Comparison of ENCODE assay signal across 32 cellular contexts in the genomic region with DNA sequence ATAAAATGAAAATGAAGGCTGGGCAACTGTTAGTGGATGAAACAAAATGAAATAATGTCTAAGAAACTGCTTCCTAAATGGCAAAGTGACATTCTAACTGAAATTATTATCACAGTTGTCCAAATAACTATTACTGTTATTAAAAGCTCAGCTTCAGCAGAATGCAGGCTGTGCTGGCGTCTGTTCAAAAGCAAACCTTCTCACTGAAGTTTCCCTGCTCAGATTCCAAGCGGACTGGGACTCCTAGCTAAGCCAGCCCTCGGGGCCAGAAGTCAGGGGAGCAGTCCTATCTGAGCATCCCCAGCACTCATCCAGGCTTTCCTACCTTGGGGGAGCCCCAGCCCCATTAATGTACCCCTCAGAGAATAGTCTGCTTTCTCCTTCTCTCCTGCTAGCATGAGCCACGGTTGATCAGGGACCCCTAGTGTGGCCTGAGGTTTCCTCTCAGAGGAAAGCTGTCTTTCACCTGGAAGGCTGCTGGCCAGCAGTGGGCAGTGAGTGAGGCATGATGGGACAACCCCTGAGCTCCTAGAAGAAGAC.
"Had no signal": no experiment of that assay in that cellular context is flagged by ENCODE, and none has a peak within 500 bp of the region (broad histone marks: within the 10 kb centered on the region; RNA-seq: fewer than 3 reads in every experiment).

No MANE protein-coding gene starts in this region.

- H3K9ac ChIP-seq: KMS-11 had no signal

- H3K27ac Mint-ChIP-seq: activated B cell treated with CpG ODN at 0.5 μM for 24 hours; activated CD4-positive, alpha-beta memory T cell treated with anti-CD3 and anti-CD28 coated beads for 36 hours; activated naive CD4-positive, alpha-beta T cell treated with anti-CD3 and anti-CD28 coated beads, Interleukin-2, amount 10 ng/mL, durations not matched to agents 7 days and 5 days; activated naive CD8-positive, alpha-beta T cell; activated naive CD8-positive, alpha-beta T cell treated with anti-CD3 and anti-CD28 coated beads, Interleukin-2, amount 50 U/mL, for 24 hours had no signal

- H3K27me3 Mint-ChIP-seq: activated naive CD4-positive, alpha-beta T cell treated with anti-CD3 and anti-CD28 coated beads, Interleukin-2, amount 10 ng/mL, durations not matched to agents 7 days and 5 days had no signal

- H3K36me3 ChIP-seq: brain microvascular endothelial cell had no signal

- H3K4me2 ChIP-seq: KMS-11 had no signal

- H3K36me3 Mint-ChIP-seq: activated CD4-positive, alpha-beta memory T cell treated with anti-CD3 and anti-CD28 coated beads for 36 hours; activated naive CD4-positive, alpha-beta T cell treated with anti-CD3 and anti-CD28 coated beads, Interleukin-2, amount 10 ng/mL, durations not matched to agents 7 days and 5 days; activated naive CD8-positive, alpha-beta T cell had no signal

- H3K27me3 ChIP-seq: brain microvascular endothelial cell had no signal

- H3K4me3 Mint-ChIP-seq: activated B cell treated with CpG ODN at 0.5 μM for 24 hours; activated CD4-positive, alpha-beta memory T cell treated with anti-CD3 and anti-CD28 coated beads for 36 hours; activated naive CD4-positive, alpha-beta T cell treated with anti-CD3 and anti-CD28 coated beads, Interleukin-2, amount 10 ng/mL, durations not matched to agents 7 days and 5 days; activated naive CD8-positive, alpha-beta T cell; activated naive CD8-positive, alpha-beta T cell treated with anti-CD3 and anti-CD28 coated beads, Interleukin-2, amount 50 U/mL, for 24 hours had no signal

- DNase-seq: activated B cell treated with CpG ODN at 0.5 μM for 24 hours; activated CD4-positive, alpha-beta memory T cell treated with anti-CD3 and anti-CD28 coated beads for 36 hours; activated CD4-positive, alpha-beta T cell treated with anti-CD3 and anti-CD28 coated beads for 4 hours; activated CD4-positive, alpha-beta T cell treated with anti-CD3 and anti-CD28 coated beads, Interleukin-2, amount 50 U/mL, for 1 hour; activated CD4-positive, CD25-positive, alpha-beta regulatory T cell treated with anti-CD3 and anti-CD28 coated beads, Interleukin-2, amount 50 U/mL, for 72 hours; activated CD8-positive, alpha-beta memory T cell treated with anti-CD3 and anti-CD28 coated beads, Interleukin-2, amount 50 U/mL, for 4 hours; activated effector memory CD4-positive, alpha-beta T cell treated with Interleukin-2 at 50 U/mL for 16 hours; activated naive CD4-positive, alpha-beta T cell treated with anti-CD3 and anti-CD28 coated beads, Interleukin-2, amount 10 ng/mL, durations not matched to agents 7 days and 5 days; activated naive CD8-positive, alpha-beta T cell treated with anti-CD3 and anti-CD28 coated beads, Interleukin-2, amount 50 U/mL, for 24 hours; activated T-cell treated with anti-CD3 and anti-CD28 coated beads, Interleukin-2, amount 50 U/mL, for 48 hours; aorta; brain microvascular endothelial cell; central memory CD4-positive, alpha-beta T cell; NCI-H1092 treated with DMSO at 0.1 percent for 48 hours; NCI-H1417; NCI-H146; NCI-H187; NCI-H2029 treated with DMSO at 0.1 percent for 48 hours; NCI-H2107; NCI-H510A; NCI-H526; NCI-H748 treated with DMSO at 0.1 percent for 48 hours; SHP77; SW 1271; T-helper 1 cell; T-helper 2 cell; T-helper 9 cell had no signal

- ATAC-seq: activated naive CD8-positive, alpha-beta T cell treated with anti-CD3 and anti-CD28 coated beads, Interleukin-2, amount 50 U/mL, for 24 hours; Panc1; SK-N-SH treated with all-trans-retinoic acid at 6 μM for 48 hours had no signal

- H3K4me1 Mint-ChIP-seq: activated naive CD4-positive, alpha-beta T cell treated with anti-CD3 and anti-CD28 coated beads, Interleukin-2, amount 10 ng/mL, durations not matched to agents 7 days and 5 days had no signal

- H3K27ac ChIP-seq: brain microvascular endothelial cell, KMS-11, VCaP had no signal
